ENCODE assay signal across 1 cellular context in the genomic region with DNA sequence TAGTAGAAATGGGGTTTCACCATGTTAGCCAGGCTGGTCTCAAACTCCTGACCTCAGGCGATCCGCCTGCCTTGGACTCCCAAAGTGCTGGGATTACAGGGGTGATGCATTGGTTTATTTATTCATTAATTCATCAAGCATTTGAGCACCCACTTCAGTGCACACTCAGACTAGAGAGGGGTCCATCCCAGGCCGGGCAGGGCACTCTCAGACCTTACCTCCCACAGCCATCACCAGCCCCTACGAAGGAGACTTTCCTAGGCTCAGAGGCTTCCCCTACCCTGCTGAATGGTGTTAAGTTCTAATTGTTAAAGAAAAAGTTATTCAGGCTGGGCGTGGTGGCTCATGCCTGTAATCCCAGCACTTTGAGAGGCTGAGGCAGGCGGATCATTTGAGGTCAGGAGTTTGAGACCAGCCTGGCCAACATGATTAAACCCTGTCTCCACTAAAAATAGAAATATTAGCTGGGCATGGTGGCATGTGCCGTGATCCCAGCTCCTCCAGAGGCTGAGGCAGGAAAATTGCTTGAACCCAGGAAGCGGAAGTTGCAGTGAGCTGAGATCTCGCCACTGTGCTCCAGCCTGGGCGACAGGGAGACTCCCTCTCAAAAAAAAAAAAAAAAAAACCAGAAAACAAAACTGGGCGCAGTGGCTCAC. TPM values are rescaled to one million over a fixed set of nuclear protein-coding genes. Genes with fewer than 3 reads are reported as not detected.
"Had no signal": no experiment of that assay in that cellular context is flagged by ENCODE, and none has a peak within 500 bp of the region (broad histone marks: within the 10 kb centered on the region; RNA-seq: fewer than 3 reads in every experiment).

No MANE protein-coding gene starts in this region.

RNA-seq across cellular contexts. Expression of a gene that starts 7.0 kb away (rescaled TPM):
- total RNA-seq: ascending aorta had no signal
